ENCODE assay signal across 8 cellular contexts in genomic region chr13:94712812-94713555, GRCh38. TPM values are rescaled to one million over a fixed set of nuclear protein-coding genes. Genes with fewer than 3 reads are reported as not detected.
DNase-seq lines count a peak whose midpoint lies in the region; ATAC-seq and TF ChIP-seq lines count a peak whose summit lies in the region.

No MANE protein-coding gene starts in this region.

- H3K4me3 ChIP-seq in AG10803 (ENCODE audit: low read length), result no peak overlapping the region
- H3K4me3 ChIP-seq in iPS-18a (ENCODE audit: low read length), result peak overlapping the region; percentile 57
- H3K4me3 ChIP-seq in skin epidermis, result peak overlapping the region; percentile 32 to 63 (median 36)

- H3K9me3 ChIP-seq in iPS-18a (ENCODE audit: control insufficient read depth, low read depth, low read length), result no peaks in the 10 kb centered on the region

- H3K27ac ChIP-seq in iPS-18a (ENCODE audit: low read length) (no peak overlapping the region), skin epidermis (peak overlapping the region in 17 of 21 experiments; percentile 23 to 86 (median 62))

- H3K27me3 Mint-ChIP-seq in activated naive CD8-positive, alpha-beta T cell treated with anti-CD3 and anti-CD28 coated beads, Interleukin-2, amount 10 ng/mL, durations not matched to agents 7 days and 5 days, result peaks cover 82% of the 10 kb centered on the region

- H3K27ac Mint-ChIP-seq in activated naive CD8-positive, alpha-beta T cell treated with anti-CD3 and anti-CD28 coated beads, Interleukin-2, amount 10 ng/mL, durations not matched to agents 7 days and 5 days, result no peak overlapping the region

- H3K9me3 Mint-ChIP-seq in activated naive CD8-positive, alpha-beta T cell treated with anti-CD3 and anti-CD28 coated beads, Interleukin-2, amount 10 ng/mL, durations not matched to agents 7 days and 5 days, result no peaks in the 10 kb centered on the region

- TF ChIP-seq CTCF in AG10803 (conservative IDR thresholded peaks at IDR 0.05; ENCODE audit: low read length), result no peak

- peaks cover 69% of the 10 kb centered on the region for H3K27me3 ChIP-seq in iPS-18a (ENCODE audit: control insufficient read depth, insufficient read depth, low read length)

- no peak for ATAC-seq in activated naive CD8-positive, alpha-beta T cell treated with anti-CD3 and anti-CD28 coated beads, Interleukin-2, amount 10 ng/mL, durations not matched to agents 7 days and 5 days (ENCODE audit: low read depth)
- ATAC-seq in HG03442 (IDR thresholded peaks at IDR 0.05; ENCODE audit: unreplicated experiment) (no peak), HG02763 (IDR thresholded peaks at IDR 0.05; ENCODE audit: unreplicated experiment) (no peak), HG03565 (IDR thresholded peaks at IDR 0.05; ENCODE audit: unreplicated experiment) (no peak)

- peaks cover 43% of the 10 kb centered on the region for H3K4me1 ChIP-seq in iPS-18a (ENCODE audit: control insufficient read depth, low read depth, low read length)

- H3K4me3 Mint-ChIP-seq in activated naive CD8-positive, alpha-beta T cell treated with anti-CD3 and anti-CD28 coated beads, Interleukin-2, amount 10 ng/mL, durations not matched to agents 7 days and 5 days, result no peak overlapping the region

- H3K36me3 ChIP-seq in iPS-18a (ENCODE audit: control insufficient read depth, low read depth, low read length), result no peaks in the 10 kb centered on the region

- H3K9ac ChIP-seq in iPS-18a (ENCODE audit: low read length), result peak overlapping the region; percentile 39

- no peaks in the 10 kb centered on the region for H3K36me3 Mint-ChIP-seq in activated naive CD8-positive, alpha-beta T cell treated with anti-CD3 and anti-CD28 coated beads, Interleukin-2, amount 10 ng/mL, durations not matched to agents 7 days and 5 days

- POLR2A ChIA-PET in activated naive CD8-positive, alpha-beta T cell treated with anti-CD3 and anti-CD28 coated beads, Interleukin-2, amount 10 ng/mL, durations not matched to agents 7 days and 5 days (lab: Charles Lee), result no interaction called here

- DNase-seq in AG10803 (ENCODE audit: low read depth) (peak; percentile 59), HCEC 1CT (peak; percentile 2)
- peak; percentile 45 for DNase-seq in activated naive CD8-positive, alpha-beta T cell treated with anti-CD3 and anti-CD28 coated beads, Interleukin-2, amount 10 ng/mL, durations not matched to agents 7 days and 5 days

- H3K4me1 Mint-ChIP-seq in activated naive CD8-positive, alpha-beta T cell treated with anti-CD3 and anti-CD28 coated beads, Interleukin-2, amount 10 ng/mL, durations not matched to agents 7 days and 5 days, result peaks cover 10% of the 10 kb centered on the region

RNA-seq across cellular contexts. Expression of gene SOX21, which starts 0.6 kb away (rescaled TPM):
- total RNA-seq in activated naive CD8-positive, alpha-beta T cell treated with anti-CD3 and anti-CD28 coated beads, Interleukin-2, amount 10 ng/mL, durations not matched to agents 7 days and 5 days, result not detected

Comparison
In these comparisons a context has a peak if more than half of its experiments do, and no peak if none do; other contexts are left out.
1. DNase-seq: peak in every context shown above with its lines; median percentile 59 in AG10803; 45 in activated naive CD8-positive, alpha-beta T cell treated with anti-CD3 and anti-CD28 coated beads, Interleukin-2, amount 10 ng/mL, durations not matched to agents 7 days and 5 days; 2 in HCEC 1CT.